Comparison of ENCODE assay signal across 27 cellular contexts in genomic region chr3:116337229-116337628, GRCh38.
A peak's percentile ranks its signal among the peaks of the same experiment; 100 is the strongest.
DNase-seq lines count a peak whose midpoint lies in the region; ATAC-seq and TF ChIP-seq lines count a peak whose summit lies in the region.
"Had no signal": no experiment of that assay in that cellular context is flagged by ENCODE, and none has a peak within 500 bp of the region (broad histone marks: within the 10 kb centered on the region; RNA-seq: fewer than 3 reads in every experiment).

No MANE protein-coding gene starts in this region.

- H3K9ac ChIP-seq in H9 (ENCODE audit: extremely low read depth, insufficient read length, low read length): no peak overlapping the region
- H3K9ac ChIP-seq: GM23248 had no signal

- no peak overlapping the region for H2AK5ac ChIP-seq in H9 (ENCODE audit: insufficient read length, low read length)

- H3T11ph ChIP-seq in H9 (ENCODE audit: low read length): no peak overlapping the region

- H4K20me1 ChIP-seq in H9 (ENCODE audit: control insufficient read depth, insufficient read depth, insufficient read length): no peaks in the 10 kb centered on the region

- no peaks in the 10 kb centered on the region for H3K9me3 ChIP-seq in H9 (ENCODE audit: control insufficient read depth, low read depth, low read length)
- H3K9me3 ChIP-seq in RWPE2 (ENCODE audit: severe bottlenecking): no peaks in the 10 kb centered on the region
- H3K9me3 ChIP-seq: prostate gland, uterus had no signal

- H3K9me3 Mint-ChIP-seq in H9: peaks cover 0 to 2% of the 10 kb centered on the region in 2 experiments; a peak in 2 of 5 replicates
- H3K9me3 Mint-ChIP-seq: activated CD4-positive, alpha-beta T cell treated with anti-CD3 and anti-CD28 coated beads, Interleukin-2, amount 10 ng/mL, durations not matched to agents 24 days and 14 days; activated naive CD4-positive, alpha-beta T cell treated with anti-CD3 and anti-CD28 coated beads, Interleukin-2, amount 50 U/mL, for 24 hours; activated T-helper 1 cell treated with anti-CD3 and anti-CD28 coated beads, Interleukin-12 subunit alpha, Interleukin-12 subunit beta, Interleukin-2, Interleukin-4 antibody, amounts not matched to agents 30 ng/mL and 10 ng/mL and 1 ng/mL, durations not matched to agents 14 hours and 24 hours and 36 hours had no signal

- H3K36me3 ChIP-seq in RWPE2 (ENCODE audit: low read depth): no peaks in the 10 kb centered on the region
- H3K36me3 ChIP-seq: prostate gland, uterus had no signal

- H3K23ac ChIP-seq in H9 (ENCODE audit: insufficient read length, low read depth, low read length): no peak overlapping the region

- H2BK120ac ChIP-seq in H9 (ENCODE audit: low read depth, low read length, poor library complexity, severe bottlenecking): no peak overlapping the region

- H3K4me1 Mint-ChIP-seq in H9: peaks cover 33 to 36% of the 10 kb centered on the region in 2 experiments
- H3K4me1 Mint-ChIP-seq: activated CD4-positive, alpha-beta T cell treated with anti-CD3 and anti-CD28 coated beads, Interleukin-2, amount 10 ng/mL, durations not matched to agents 24 days and 14 days; activated CD8-positive, alpha-beta memory T cell treated with anti-CD3 and anti-CD28 coated beads, Interleukin-2, amount 10 ng/mL, durations not matched to agents 7 days and 5 days; activated naive CD4-positive, alpha-beta T cell treated with anti-CD3 and anti-CD28 coated beads, Interleukin-2, amount 50 U/mL, for 24 hours; CD8-positive, alpha-beta memory T cell; stimulated activated effector memory CD8-positive, alpha-beta T cell treated with anti-CD3 and anti-CD28 coated beads, Interleukin-12 subunit alpha, Interleukin-12 subunit beta, amount 100 ng/mL, for 72 hours had no signal

- no peak overlapping the region for H2BK20ac ChIP-seq in H9 (ENCODE audit: low read depth, low read length, poor library complexity, severe bottlenecking)

- H3K4me3 ChIP-seq in RWPE2 (ENCODE audit: severe bottlenecking) (no peak overlapping the region), fibroblast of pulmonary artery (replicated peaks; ENCODE audit: low read depth, low read length) (no peak overlapping the region)
- H3K4me3 ChIP-seq: GM23248, lung, PC-9, prostate gland, skin epidermis, uterus had no signal

- H2BK5ac ChIP-seq in H9 (ENCODE audit: insufficient read length, low read length): no peak overlapping the region

- ATAC-seq in RWPE2 (ENCODE audit: low read depth): no peak
- ATAC-seq in GM18498 (IDR thresholded peaks at IDR 0.05; ENCODE audit: unreplicated experiment): no peak
- ATAC-seq: activated CD8-positive, alpha-beta memory T cell treated with anti-CD3 and anti-CD28 coated beads, Interleukin-2, amount 10 ng/mL, durations not matched to agents 7 days and 5 days; stimulated activated effector memory CD8-positive, alpha-beta T cell treated with anti-CD3 and anti-CD28 coated beads, Interleukin-12 subunit alpha, Interleukin-12 subunit beta, amount 100 ng/mL, for 72 hours had no signal

- no peak overlapping the region for H3K27ac ChIP-seq in H9 (ENCODE audit: insufficient read length, low read depth, low read length)
- H3K27ac ChIP-seq in RWPE2 (ENCODE audit: poor library complexity, severe bottlenecking): no peak overlapping the region
- H3K27ac ChIP-seq: GM23248, PC-9, prostate gland, skin epidermis, uterus had no signal

- H3K27ac Mint-ChIP-seq in H9: no peak overlapping the region
- H3K27ac Mint-ChIP-seq: activated CD4-positive, alpha-beta T cell treated with anti-CD3 and anti-CD28 coated beads, Interleukin-2, amount 10 ng/mL, durations not matched to agents 24 days and 14 days; activated CD8-positive, alpha-beta memory T cell treated with anti-CD3 and anti-CD28 coated beads, Interleukin-2, amount 10 ng/mL, durations not matched to agents 7 days and 5 days; activated naive CD4-positive, alpha-beta T cell treated with anti-CD3 and anti-CD28 coated beads, Interleukin-2, amount 50 U/mL, for 24 hours; activated T-helper 1 cell treated with anti-CD3 and anti-CD28 coated beads, Interleukin-12 subunit alpha, Interleukin-12 subunit beta, Interleukin-2, Interleukin-4 antibody, amounts not matched to agents 30 ng/mL and 10 ng/mL and 1 ng/mL, durations not matched to agents 14 hours and 24 hours and 36 hours; CD8-positive, alpha-beta memory T cell; stimulated activated effector memory CD8-positive, alpha-beta T cell treated with anti-CD3 and anti-CD28 coated beads, Interleukin-12 subunit alpha, Interleukin-12 subunit beta, amount 100 ng/mL, for 72 hours had no signal

- H4K8ac ChIP-seq in H9 (replicated peaks; ENCODE audit: insufficient read length, low read depth, low read length): no peak overlapping the region

- H3K4me3 Mint-ChIP-seq in H9: no peak overlapping the region
- H3K4me3 Mint-ChIP-seq: activated CD4-positive, alpha-beta T cell treated with anti-CD3 and anti-CD28 coated beads, Interleukin-2, amount 10 ng/mL, durations not matched to agents 24 days and 14 days; activated CD8-positive, alpha-beta memory T cell treated with anti-CD3 and anti-CD28 coated beads, Interleukin-2, amount 10 ng/mL, durations not matched to agents 7 days and 5 days; activated naive CD4-positive, alpha-beta T cell treated with anti-CD3 and anti-CD28 coated beads, Interleukin-2, amount 50 U/mL, for 24 hours; activated T-helper 1 cell treated with anti-CD3 and anti-CD28 coated beads, Interleukin-12 subunit alpha, Interleukin-12 subunit beta, Interleukin-2, Interleukin-4 antibody, amounts not matched to agents 30 ng/mL and 10 ng/mL and 1 ng/mL, durations not matched to agents 14 hours and 24 hours and 36 hours; CD8-positive, alpha-beta memory T cell; stimulated activated effector memory CD8-positive, alpha-beta T cell treated with anti-CD3 and anti-CD28 coated beads, Interleukin-12 subunit alpha, Interleukin-12 subunit beta, amount 100 ng/mL, for 72 hours had no signal

- no peak overlapping the region for H2BK15ac ChIP-seq in H9 (ENCODE audit: low read depth, low read length)

- H3K27me3 ChIP-seq in H9 (ENCODE audit: insufficient read depth, low read length) (no peaks in the 10 kb centered on the region), RWPE2 (ENCODE audit: insufficient read depth, poor library complexity, severe bottlenecking) (no peaks in the 10 kb centered on the region)
- H3K27me3 ChIP-seq: uterus had no signal

- DNase-seq in AG09319 (ENCODE audit: extremely low read depth, low read depth): no peak
- no peak for DNase-seq in H9
- DNase-seq in RWPE2 (ENCODE audit: low spot score): no peak
- DNase-seq in fibroblast of pulmonary artery (ENCODE audit: low read depth): no peak
- no peak for DNase-seq in effector CD4-positive, alpha-beta T cell
- DNase-seq in central memory CD4-positive, alpha-beta T cell: no peak
- no peak for DNase-seq in activated CD8-positive, alpha-beta memory T cell treated with anti-CD3 and anti-CD28 coated beads, Interleukin-2, amount 50 U/mL, for 48 hours
- DNase-seq: activated CD4-positive, alpha-beta T cell treated with anti-CD3 and anti-CD28 coated beads, Interleukin-2, amount 10 ng/mL, durations not matched to agents 24 days and 14 days; activated CD8-positive, alpha-beta memory T cell treated with anti-CD3 and anti-CD28 coated beads, Interleukin-2, amount 10 ng/mL, durations not matched to agents 7 days and 5 days; anterior cingulate cortex; CD8-positive, alpha-beta memory T cell; DND-41; GM23248; kidney glomerular epithelial cell; NCI-H146; NCI-H526; PC-9; SIG-M5; stimulated activated CD4-positive, alpha-beta T cell treated with anti-CD3 and anti-CD28 coated beads, Interleukin-2, amount 100 ng/mL, for 24 hours; uterus had no signal

- H3K23me2 ChIP-seq in H9 (ENCODE audit: insufficient read length, low read depth, low read length, poor library complexity, severe bottlenecking): no peaks in the 10 kb centered on the region

- no peak overlapping the region for H4K5ac ChIP-seq in H9 (ENCODE audit: insufficient read length, low read depth, low read length)

- no peak overlapping the region for H3K56ac ChIP-seq in H9 (ENCODE audit: insufficient read length, low read depth, low read length)

- WGBS in H9 (ENCODE audit: extremely low coverage, insufficient read length, low lambda C conversion rate): no CpG with 5 or more reads among the region's 1 CpG

- no peaks in the 10 kb centered on the region for H3K27me3 Mint-ChIP-seq in H9 (ENCODE audit: low read depth)
- H3K27me3 Mint-ChIP-seq: activated CD4-positive, alpha-beta T cell treated with anti-CD3 and anti-CD28 coated beads, Interleukin-2, amount 10 ng/mL, durations not matched to agents 24 days and 14 days; activated CD8-positive, alpha-beta memory T cell treated with anti-CD3 and anti-CD28 coated beads, Interleukin-2, amount 10 ng/mL, durations not matched to agents 7 days and 5 days; activated naive CD4-positive, alpha-beta T cell treated with anti-CD3 and anti-CD28 coated beads, Interleukin-2, amount 50 U/mL, for 24 hours; CD8-positive, alpha-beta memory T cell had no signal

- H3K18ac ChIP-seq in H9 (ENCODE audit: insufficient read length, low read depth, low read length): no peak overlapping the region

- H3K4me1 ChIP-seq in H9 (ENCODE audit: insufficient read depth, low read length) (peaks cover 2% of the 10 kb centered on the region; the same call in 1 of the 2 replicates), RWPE2 (ENCODE audit: insufficient read depth, poor library complexity, severe bottlenecking) (no peaks in the 10 kb centered on the region)
- H3K4me1 ChIP-seq: prostate gland, uterus had no signal

- no peak overlapping the region for H4K91ac ChIP-seq in H9 (ENCODE audit: insufficient read length, low read depth, low read length)

- no peaks in the 10 kb centered on the region for H3K79me2 ChIP-seq in H9 (ENCODE audit: insufficient read depth, low read length)

- no peaks in the 10 kb centered on the region for H3K79me1 ChIP-seq in H9 (ENCODE audit: insufficient read depth, low read depth, low read length, poor library complexity, severe bottlenecking)

- no peak overlapping the region for H3K14ac ChIP-seq in H9 (ENCODE audit: insufficient read depth, low read length)

- TF ChIP-seq CTCF in AG09319 (IDR thresholded peaks at IDR 0.05; ENCODE audit: low read depth, low read length) (peak; percentile 9; the same call in 1 of the 2 replicates), H9 (conservative IDR thresholded peaks at IDR 0.05) (peak; percentile 35; the same call in 2 of the 3 replicates), RWPE2 (IDR thresholded peaks at IDR 0.05; ENCODE audit: poor library complexity, severe bottlenecking) (peak; percentile 29), fibroblast of pulmonary artery (IDR thresholded peaks at IDR 0.05; ENCODE audit: low read length, missing control alignments) (peak; percentile 32)

- H3K36me3 Mint-ChIP-seq in H9 (ENCODE audit: insufficient read depth in 1 of 3, low read depth in 3 of 3): peaks cover 0 to 2% (median 0%) of the 10 kb centered on the region in 3 experiments; a peak in 2 of 7 replicates
- H3K36me3 Mint-ChIP-seq: activated CD8-positive, alpha-beta memory T cell treated with anti-CD3 and anti-CD28 coated beads, Interleukin-2, amount 10 ng/mL, durations not matched to agents 7 days and 5 days; activated naive CD4-positive, alpha-beta T cell treated with anti-CD3 and anti-CD28 coated beads, Interleukin-2, amount 50 U/mL, for 24 hours; stimulated activated effector memory CD8-positive, alpha-beta T cell treated with anti-CD3 and anti-CD28 coated beads, Interleukin-12 subunit alpha, Interleukin-12 subunit beta, amount 100 ng/mL, for 72 hours had no signal

- no peak overlapping the region for H2BK12ac ChIP-seq in H9 (ENCODE audit: insufficient read length, low read depth, low read length)

- no peak overlapping the region for H3K4ac ChIP-seq in H9 (ENCODE audit: low read depth, low read length)

- no peak overlapping the region for H3K4me2 ChIP-seq in H9 (ENCODE audit: insufficient read depth, insufficient read length, low read length)
- H3K4me2 ChIP-seq: PC-9 had no signal

- no peak overlapping the region for H2AFZ ChIP-seq in H9 (ENCODE audit: low read length)
- H2AFZ ChIP-seq: GM23248, PC-9 had no signal
